In the genomic region with DNA sequence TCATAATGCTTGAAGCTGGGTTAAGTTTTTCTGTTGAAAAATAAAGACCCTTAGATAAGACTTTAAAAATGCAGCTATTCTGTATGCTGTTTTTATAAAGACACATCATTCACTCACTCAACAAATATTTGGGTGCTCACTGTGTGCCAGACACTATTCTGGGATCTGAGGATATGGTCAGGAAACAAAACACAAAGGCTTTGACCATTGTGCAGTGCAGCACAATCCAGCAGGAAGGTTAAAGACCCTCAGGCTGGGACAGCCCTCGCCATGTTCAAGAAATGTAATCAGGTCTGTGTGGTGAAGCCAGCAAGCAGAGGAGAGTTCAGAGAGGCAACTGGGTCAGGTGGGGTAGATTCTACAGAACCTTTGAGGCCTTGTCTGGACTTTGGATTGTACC, we compare ENCODE assay signal across 11 cellular contexts. TPM values are rescaled to one million over a fixed set of nuclear protein-coding genes. Genes with fewer than 3 reads are reported as not detected.
DNase-seq lines count a peak whose midpoint lies in the region; ATAC-seq and TF ChIP-seq lines count a peak whose summit lies in the region.
"Not testable (repeated sequence)": the region's sequence is repeated elsewhere in the genome, so short reads cannot be mapped to it uniquely, and the experiment has no call there.
"Had no signal": no experiment of that assay in that cellular context is flagged by ENCODE, and none has a peak within 500 bp of the region (broad histone marks: within the 10 kb centered on the region; RNA-seq: fewer than 3 reads in every experiment).

No MANE protein-coding gene starts in this region.

- not testable (repeated sequence) for H3K4me2 ChIP-seq in smooth muscle cell

- not testable (repeated sequence) for H3K4me3 ChIP-seq in heart left ventricle; left ventricle myocardium inferior; right cardiac atrium (ENCODE audit: low read length); smooth muscle cell

- TF ChIP-seq CTCF in heart left ventricle (IDR thresholded peaks at IDR 0.05); left ventricle myocardium inferior (IDR thresholded peaks at IDR 0.05; ENCODE audit: borderline replicate concordance); smooth muscle cell (IDR thresholded peaks at IDR 0.05; ENCODE audit: borderline replicate concordance, insufficient read depth, poor library complexity, severe bottlenecking): not testable (repeated sequence)

- peaks cover 73% of the 10 kb centered on the region for H3K79me2 ChIP-seq in smooth muscle cell (ENCODE audit: low read depth)

- intact Hi-C loops in Right ventricle myocardium superior (cut with DNase I); heart left ventricle (cut with DNase I); left ventricle myocardium inferior (cut with micrococcal nuclease); right cardiac atrium (cut with DNase I): not testable (repeated sequence)

- H3K27ac ChIP-seq in heart left ventricle (peak overlapping the region in 6 of 12 donors; percentile 11 to 59 (median 30)), left ventricle myocardium inferior (replicated peaks) (peak overlapping the region; percentile 34), right cardiac atrium (ENCODE audit: low read length) (peak overlapping the region; percentile 37), smooth muscle cell (ENCODE audit: low read depth) (peak overlapping the region; percentile 28)

- H3K36me3 ChIP-seq in heart left ventricle: peaks cover 0 to 36% (median 0%) of the 10 kb centered on the region in 9 donors
- H3K36me3 ChIP-seq in left ventricle myocardium inferior; smooth muscle cell (ENCODE audit: low read depth): not testable (repeated sequence)

- H3K4me1 ChIP-seq in heart left ventricle (peaks cover 0 to 49% (median 10%) of the 10 kb centered on the region in 12 donors), left ventricle myocardium inferior (peaks cover 72% of the 10 kb centered on the region)
- not testable (repeated sequence) for H3K4me1 ChIP-seq in right cardiac atrium (ENCODE audit: control insufficient read depth, insufficient read depth, low read length); smooth muscle cell (ENCODE audit: low read depth)

- H3K9ac ChIP-seq in smooth muscle cell (ENCODE audit: low read depth): not testable (repeated sequence)

- not testable (repeated sequence) for DNase-seq in Right ventricle myocardium superior; heart left ventricle; left ventricle myocardium inferior; right cardiac atrium; smooth muscle cell (lab: John Stamatoyannopoulos, UW; ENCODE audit: unreplicated experiment)

- H3K27me3 ChIP-seq in heart left ventricle; left ventricle myocardium inferior (ENCODE audit: low read depth); right cardiac atrium (ENCODE audit: control insufficient read depth, insufficient read depth); smooth muscle cell (ENCODE audit: low read depth): not testable (repeated sequence)

- H3F3A ChIP-seq in smooth muscle cell (ENCODE audit: low read depth): not testable (repeated sequence)

- WGBS in heart left ventricle, 4 donors: 37 to 43% (median 40%) methylated on average over 1 of the region's 1 CpG
- 51% methylated on average over 1 of the region's 1 CpG for WGBS in right cardiac atrium
- WGBS in smooth muscle cell (ENCODE audit: low lambda C conversion rate): 96% methylated on average over 1 of the region's 1 CpG

- peaks cover 48% of the 10 kb centered on the region for H4K20me1 ChIP-seq in smooth muscle cell (ENCODE audit: low read depth)

- not testable (repeated sequence) for TF ChIP-seq POLR2A in heart left ventricle (IDR thresholded peaks at IDR 0.05)

- H2AFZ ChIP-seq in smooth muscle cell (ENCODE audit: low read depth): not testable (repeated sequence)

- peak; percentile 3 for ATAC-seq in Right ventricle myocardium superior (ENCODE audit: poor library complexity)
- ATAC-seq in heart left ventricle: peak; percentile 28 to 53 (median 46)
- ATAC-seq in right cardiac atrium: peak; percentile 28 to 35

- not testable (repeated sequence) for H3K9me3 ChIP-seq in heart left ventricle; left ventricle myocardium inferior (replicated peaks); right cardiac atrium (ENCODE audit: control insufficient read depth, low read length); smooth muscle cell (replicated peaks; ENCODE audit: low read depth)

RNA-seq across cellular contexts. Expression of gene TBX20, which starts 31.5 kb away (rescaled TPM):
- 124 TPM for total RNA-seq in Right ventricle myocardium superior
- 100 to 1,000 TPM in 7 of 9 donors, 10 to 100 TPM in 2; 84.8 to 155 (median 127) TPM for total RNA-seq in heart left ventricle
- 10 to 100 TPM in 1 of 2 donors, 1 to 10 TPM in 1; 5.1 to 30.8 TPM for polyA plus RNA-seq in heart left ventricle
- 83.9 TPM for total RNA-seq in left ventricle myocardium inferior
- 100 to 1,000 TPM; 180 to 254 (median 236) TPM for total RNA-seq in right cardiac atrium
- polyA plus RNA-seq in right cardiac atrium: 14.8 TPM
- total RNA-seq in smooth muscle cell: 58.4 and 71.1 TPM in 2 replicates
- polyA plus RNA-seq in smooth muscle cell: 4.3 and 5.0 TPM in 2 replicates
- total RNA-seq: CD4-positive, alpha-beta memory T cell; CD8-positive, alpha-beta memory T cell; G401; GM12878 had no signal
- polyA plus RNA-seq: AG04450; CD14-positive monocyte; CD4-positive, alpha-beta memory T cell; CD8-positive, alpha-beta memory T cell; GM12878 had no signal
